29 cellular contexts compared by ENCODE assay signal in the genomic region with DNA sequence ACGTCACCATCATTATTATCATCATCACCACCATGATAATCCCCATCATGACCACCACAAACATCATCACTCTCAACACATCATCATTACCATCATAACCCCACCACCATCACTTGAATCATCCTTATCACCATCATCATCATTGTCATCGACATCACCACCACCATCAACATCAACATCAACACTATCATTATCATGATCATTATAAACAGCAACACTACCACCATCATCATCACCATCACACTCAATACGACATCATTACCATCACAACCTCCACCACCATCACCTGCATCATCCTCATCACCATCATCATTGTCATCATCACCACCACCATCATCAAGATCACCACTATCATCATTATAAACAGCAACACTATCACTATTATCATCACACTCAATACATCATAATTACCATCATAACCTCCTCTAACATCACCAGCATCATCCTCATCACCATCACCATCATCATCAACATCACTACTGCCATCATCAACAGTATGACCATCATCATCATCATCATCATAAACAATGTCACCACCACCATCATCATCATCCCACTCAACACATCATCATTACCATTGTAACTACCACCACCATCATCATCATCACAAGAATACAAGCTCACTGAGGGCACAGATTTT.
"Had no signal": no experiment of that assay in that cellular context is flagged by ENCODE, and none has a peak within 500 bp of the region (broad histone marks: within the 10 kb centered on the region; RNA-seq: fewer than 3 reads in every experiment).

No MANE protein-coding gene starts in this region.

- H3K27me3 ChIP-seq: neural progenitor cell, ovary, suprapubic skin, testis, tibial artery, transverse colon, upper lobe of right lung, vagina had no signal

- H3K4me2 ChIP-seq: neural progenitor cell, smooth muscle cell had no signal

- H2AFZ ChIP-seq: neural progenitor cell, parathyroid adenoma had no signal

- H3K9ac ChIP-seq: neural progenitor cell, parathyroid adenoma had no signal

- H3K4me3 ChIP-seq: neural progenitor cell, ovary, psoas muscle, skin epidermis, smooth muscle cell, spleen, suprapubic skin, testis, tibial artery, transverse colon, upper lobe of right lung, vagina had no signal

- DNase-seq: naive thymus-derived CD4-positive, alpha-beta T cell; natural killer cell; occipital lobe; ovary; posterior cingulate gyrus; psoas muscle; right cardiac atrium; spleen; stimulated activated CD4-positive, alpha-beta T cell treated with anti-CD3 and anti-CD28 coated beads, Interleukin-12 subunit alpha, Interleukin-12 subunit beta, amount 100 ng/mL, for 4 hours; stimulated activated CD4-positive, alpha-beta T cell treated with anti-CD3 and anti-CD28 coated beads, Interleukin-1b, Interleukin-23, amount 100 ng/mL, for 48 hours; stimulated activated CD4-positive, alpha-beta T cell treated with anti-CD3 and anti-CD28 coated beads, Interleukin-4, amount 100 ng/mL, for 1 hour; stimulated activated CD4-positive, alpha-beta T cell treated with anti-CD3 and anti-CD28 coated beads, Interleukin-4, amount 100 ng/mL, for 4 hours; stimulated activated CD8-positive, alpha-beta memory T cell treated with anti-CD3 and anti-CD28 coated beads, Interleukin-4, amount 100 ng/mL, for 48 hours; stimulated activated naive CD4-positive, alpha-beta T cell; stimulated activated naive CD8-positive, alpha-beta T cell treated with anti-CD3 and anti-CD28 coated beads, Interleukin-15, amount 100 ng/mL, for 72 hours; stimulated activated naive CD8-positive, alpha-beta T cell treated with anti-CD3 and anti-CD28 coated beads, Interleukin-15, Interleukin-2, amounts not matched to agents 100 U/mL and 50 U/mL, for 24 hours; substantia nigra; testis; tibial artery; transverse colon; upper lobe of right lung had no signal

- H3K9me3 ChIP-seq: psoas muscle, testis, tibial artery, transverse colon, upper lobe of right lung, vagina had no signal

- H3K4me1 ChIP-seq: neural progenitor cell, parathyroid adenoma, psoas muscle, spleen, suprapubic skin, testis, tibial artery, transverse colon, upper lobe of right lung, vagina had no signal

- H3K36me3 ChIP-seq: neural progenitor cell, ovary, spleen, suprapubic skin, tibial artery, transverse colon, upper lobe of right lung, vagina had no signal

- H3K79me2 ChIP-seq: parathyroid adenoma had no signal

- H3K27ac ChIP-seq: neural progenitor cell, ovary, parathyroid adenoma, psoas muscle, skin epidermis, spleen, suprapubic skin, testis, tibial artery, transverse colon, upper lobe of right lung, vagina had no signal

- ATAC-seq: naive thymus-derived CD4-positive, alpha-beta T cell; natural killer cell; psoas muscle; right cardiac atrium; sciatic nerve; stimulated activated memory B cell treated with anti-CD40 and anti-IgM and Interleukin-4, amounts not matched to agents 10 μg/mL and 1 μg/mL and 100 μg/mL, for 72 hours; stimulated activated naive CD8-positive, alpha-beta T cell treated with anti-CD3 and anti-CD28 coated beads, Interleukin-15, amount 100 ng/mL, for 72 hours; stimulated activated naive CD8-positive, alpha-beta T cell treated with anti-CD3 and anti-CD28 coated beads, Interleukin-15, Interleukin-2, amounts not matched to agents 100 U/mL and 50 U/mL, for 24 hours; upper lobe of right lung had no signal
